In genomic region chr5:177431317-177432142, GRCh38 we compare ENCODE assay signal across 8 cellular contexts. TPM values are rescaled to one million over a fixed set of nuclear protein-coding genes. Genes with fewer than 3 reads are reported as not detected.
DNase-seq lines count a peak whose midpoint lies in the region; ATAC-seq, FAIRE-seq and TF ChIP-seq lines count a peak whose summit lies in the region.

No MANE protein-coding gene starts in this region.

- H3K27ac ChIP-seq in neuronal stem cell (replicated peaks; ENCODE audit: low read length) = no peak overlapping the region

- H3K4ac ChIP-seq in neuronal stem cell (ENCODE audit: low read length) = no peak overlapping the region

- H3K14ac ChIP-seq in neuronal stem cell (ENCODE audit: low read length) = no peak overlapping the region

- H3K79me1 ChIP-seq in neuronal stem cell (ENCODE audit: low read depth, low read length) = peaks cover 6% of the 10 kb centered on the region

- H3K27me3 ChIP-seq in neuronal stem cell (ENCODE audit: control insufficient read depth in 3 of 3, insufficient read depth in 3 of 3, low read depth in 1 of 3, low read length in 3 of 3) = no peaks in the 10 kb centered on the region

- no peak overlapping the region for H2AFZ ChIP-seq in neuronal stem cell (ENCODE audit: low read length)

- H2BK12ac ChIP-seq in neuronal stem cell (ENCODE audit: low read length) = no peak overlapping the region

- H4K91ac ChIP-seq in neuronal stem cell (ENCODE audit: low read depth, low read length, poor library complexity) = no peak overlapping the region

- H2BK15ac ChIP-seq in neuronal stem cell (ENCODE audit: low read length) = no peak overlapping the region

- no peak overlapping the region for H4K8ac ChIP-seq in neuronal stem cell (ENCODE audit: low read depth, low read length)

- TF ChIP-seq POLR2A in GM12892 (IDR thresholded peaks at IDR 0.05; ENCODE audit: low read depth, low read length) = peak; percentile 63; the same call in 1 of the 2 replicates

- H3K4me2 ChIP-seq in neuronal stem cell (ENCODE audit: insufficient read depth, low read length, poor library complexity, severe bottlenecking) = no peak overlapping the region

- no peak overlapping the region for H2BK120ac ChIP-seq in neuronal stem cell (ENCODE audit: low read depth, low read length)

- H3K4me1 ChIP-seq in neuronal stem cell (ENCODE audit: control insufficient read depth in 2 of 2, insufficient read depth in 1 of 2, low read depth in 1 of 2, low read length in 2 of 2) = peaks cover 11 to 12% of the 10 kb centered on the region in 2 donors

- peak; percentile 77 for DNase-seq in GM12892 (ENCODE audit: insufficient read length)
- DNase-seq in NOMO-1 (lab: John Stamatoyannopoulos, UW; ENCODE audit: unreplicated experiment in 2 of 2) = peak; percentile 38 to 63
- DNase-seq in activated naive CD4-positive, alpha-beta T cell treated with anti-CD3 and anti-CD28 coated beads, Interleukin-2, amount 50 U/mL, for 16 hours = peak; percentile 58
- no peak for DNase-seq in neuronal stem cell (ENCODE audit: low spot score)
- no peak for DNase-seq in middle frontal gyrus (ENCODE audit: extremely low spot score, low spot score)
- DNase-seq in DMS53 treated with DMSO at 0.1 percent for 48 hours (lab: John Stamatoyannopoulos, UW; ENCODE audit: unreplicated experiment) = no peak
- DNase-seq in NCI-H2196 (lab: John Stamatoyannopoulos, UW; ENCODE audit: unreplicated experiment) = no peak

- H3K18ac ChIP-seq in neuronal stem cell (ENCODE audit: low read length) = no peak overlapping the region

- H3K9me3 ChIP-seq in neuronal stem cell (replicated peaks in 1 of 2; ENCODE audit: control insufficient read depth in 2 of 2, insufficient read depth in 1 of 2, low read depth in 1 of 2, low read length in 2 of 2) = no peaks in the 10 kb centered on the region

- peaks cover 37 to 68% of the 10 kb centered on the region in 2 donors for H3K36me3 ChIP-seq in neuronal stem cell (replicated peaks in 1 of 2; ENCODE audit: control insufficient read depth in 2 of 2, insufficient read depth in 2 of 2, low read length in 2 of 2)

- WGBS in neuronal stem cell (ENCODE audit: extremely low coverage in 2 of 2, insufficient read length in 2 of 2, insufficient replicate concordance in 1 of 2), 2 donors = no CpG with 5 or more reads among the region's 29 CpGs

- no peak overlapping the region for H2AK5ac ChIP-seq in neuronal stem cell (ENCODE audit: low read depth, low read length)

- ATAC-seq in HG02571 (IDR thresholded peaks at IDR 0.05; ENCODE audit: unreplicated experiment) = peak; percentile 33

- no peak overlapping the region for H3K9ac ChIP-seq in neuronal stem cell (ENCODE audit: low read depth, low read length, poor library complexity)

- H2BK5ac ChIP-seq in neuronal stem cell (ENCODE audit: low read length) = no peak overlapping the region

- peak overlapping the region; percentile 66 for H3K23ac ChIP-seq in neuronal stem cell (ENCODE audit: low read depth, low read length, poor library complexity)

- H3K4me3 ChIP-seq in neuronal stem cell (ENCODE audit: low read length in 2 of 2) = no peak overlapping the region

- peak; percentile 99 for FAIRE-seq in GM12892 (lab: Jason Lieb, UNC)

RNA-seq across cellular contexts. Expression of gene GRK6, which starts 5.1 kb away (rescaled TPM):
- 26.9 TPM for polyA plus RNA-seq in GM12892 (2012; ENCODE audit: missing spikeins)
- 27.8 TPM for polyA plus RNA-seq in neuronal stem cell (2013, experiment 1 of 2)
- 27.7 TPM for polyA plus RNA-seq in neuronal stem cell (2013, experiment 2 of 2)

RNA-seq across cellular contexts. Expression of gene PRR7, which starts 15.1 kb away (rescaled TPM):
- 0.34 TPM for polyA plus RNA-seq in GM12892 (2012; ENCODE audit: missing spikeins)
- 26.8 TPM for polyA plus RNA-seq in neuronal stem cell (2013, experiment 1 of 2)
- 26.8 TPM for polyA plus RNA-seq in neuronal stem cell (2013, experiment 2 of 2)

RNA-seq across cellular contexts. Expression of gene F12, which starts 22.2 kb away (rescaled TPM):
- polyA plus RNA-seq in GM12892 (2012; ENCODE audit: missing spikeins) = 0.74 TPM
- polyA plus RNA-seq in neuronal stem cell (2013, experiment 1 of 2) = 2.1 TPM
- polyA plus RNA-seq in neuronal stem cell (2013, experiment 2 of 2) = 2.5 TPM

RNA-seq across cellular contexts. Expression of gene PFN3, which starts 31.1 kb away (rescaled TPM):
- not detected for polyA plus RNA-seq in GM12892 (2012; ENCODE audit: missing spikeins)
- polyA plus RNA-seq in neuronal stem cell (2013, experiment 1 of 2) = not detected
- polyA plus RNA-seq in neuronal stem cell (2013, experiment 2 of 2) = not detected

RNA-seq across cellular contexts. Expression of gene DBN1, which starts 41.9 kb away (rescaled TPM):
- polyA plus RNA-seq in GM12892 (2012; ENCODE audit: missing spikeins) = 6.8 TPM
- 205 TPM for polyA plus RNA-seq in neuronal stem cell (2013, experiment 1 of 2)
- 197 TPM for polyA plus RNA-seq in neuronal stem cell (2013, experiment 2 of 2)

Comparison
In these comparisons a context has a peak if more than half of its experiments do, and no peak if none do; other contexts are left out.
1. DNase-seq: peak in GM12892 (single experiment), NOMO-1 (2 of 2) and activated naive CD4-positive, alpha-beta T cell treated with anti-CD3 and anti-CD28 coated beads, Interleukin-2, amount 50 U/mL, for 16 hours (single experiment); none in neuronal stem cell (single experiment), middle frontal gyrus (single experiment), DMS53 treated with DMSO at 0.1 percent for 48 hours (single experiment) and NCI-H2196 (single experiment).